1 cellular context compared by ENCODE assay signal in the genomic region with DNA sequence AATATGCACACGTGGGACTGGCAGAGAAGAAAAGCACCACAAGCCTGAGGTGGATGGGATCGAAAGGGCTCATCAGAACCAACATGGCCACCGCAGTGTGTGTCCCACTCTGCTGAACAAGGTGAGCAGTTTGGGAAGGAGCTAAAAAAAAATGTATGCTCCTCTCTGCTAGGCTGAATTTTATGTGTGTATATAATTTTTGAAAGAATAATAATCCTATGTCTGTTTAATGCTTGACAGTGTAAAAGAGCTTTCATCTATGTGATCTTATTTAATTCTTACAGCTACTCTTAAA.
TF ChIP-seq lines count a peak whose summit lies in the region.

No MANE protein-coding gene starts in this region.

TF ChIP-seq in IMR-90, 13 proteins besides CTCF, POLR2A, EP300 and RAD21:
- no peak for TF ChIP-seq BHLHE40 (IDR thresholded peaks at IDR 0.05; ENCODE audit: low read depth, low read length)
- TF ChIP-seq USF2 (IDR thresholded peaks at IDR 0.05; ENCODE audit: low read depth, low read length), result no peak
- no peak for TF ChIP-seq CEBPB (IDR thresholded peaks at IDR 0.05; ENCODE audit: low read depth, low read length)
- no peak for TF ChIP-seq NFE2L2 (IDR thresholded peaks at IDR 0.05; ENCODE audit: low read depth, low read length)
- TF ChIP-seq MXI1 (IDR thresholded peaks at IDR 0.05; ENCODE audit: borderline replicate concordance, low read depth, low read length), result no peak
- TF ChIP-seq CHD1 (IDR thresholded peaks at IDR 0.05; ENCODE audit: low read depth, low read length), result no peak
- TF ChIP-seq RCOR1 (IDR thresholded peaks at IDR 0.05; ENCODE audit: insufficient replicate concordance, low read length), result no peak
- TF ChIP-seq RFX5 (IDR thresholded peaks at IDR 0.05; ENCODE audit: low read depth, low read length), result no peak
- no peak for TF ChIP-seq SMC3 (IDR thresholded peaks at IDR 0.05; ENCODE audit: low read depth, low read length)
- TF ChIP-seq MAFK (IDR thresholded peaks at IDR 0.05; ENCODE audit: low read depth, low read length), result no peak
